In the genomic region with DNA sequence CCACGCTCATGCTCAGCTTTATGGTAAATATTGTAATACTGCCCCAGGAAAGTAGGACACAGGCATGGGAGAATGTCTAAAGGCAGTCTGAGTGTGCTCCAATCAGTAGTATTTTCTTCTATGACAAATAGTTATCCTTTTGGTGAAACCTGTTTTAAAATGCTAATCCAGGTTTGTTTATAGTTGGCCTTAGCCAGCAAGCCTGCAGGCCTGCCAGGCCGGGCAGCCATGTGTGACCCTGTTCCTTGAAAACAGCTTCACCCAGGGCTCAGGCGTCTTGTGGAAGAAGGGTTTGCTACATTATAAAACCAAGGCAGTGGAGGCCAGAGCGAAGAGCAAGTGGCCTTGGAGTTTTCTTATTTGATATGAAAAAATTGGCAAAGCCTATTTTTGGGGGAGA, we compare ENCODE assay signal across 12 cellular contexts.
"Had no signal": no experiment of that assay in that cellular context is flagged by ENCODE, and none has a peak within 500 bp of the region (broad histone marks: within the 10 kb centered on the region; RNA-seq: fewer than 3 reads in every experiment).

No MANE protein-coding gene starts in this region.

- H3K27me3 ChIP-seq: gastrocnemius medialis, tibial nerve had no signal

- H3K9me3 ChIP-seq: gastrocnemius medialis, SJCRH30, tibial nerve had no signal

- H3K27ac ChIP-seq: gastrocnemius medialis, SJCRH30, tibial nerve had no signal

- DNase-seq: activated CD4-positive, alpha-beta memory T cell treated with anti-CD3 and anti-CD28 coated beads for 36 hours; activated CD4-positive, CD25-positive, alpha-beta regulatory T cell treated with anti-CD3 and anti-CD28 coated beads, Interleukin-2, amount 50 U/mL, for 72 hours; activated gamma-delta T cell; activated T-cell treated with anti-CD3 and anti-CD28 coated beads, Interleukin-2, amount 50 U/mL, for 4 hours; gastrocnemius medialis; kidney glomerular epithelial cell; retina; SJCRH30; SW 1271 had no signal

- ATAC-seq: activated T-cell treated with anti-CD3 and anti-CD28 coated beads, Interleukin-2, amount 50 U/mL, for 4 hours; gastrocnemius medialis had no signal

- H3K36me3 ChIP-seq: gastrocnemius medialis, SJCRH30, tibial nerve had no signal

- FAIRE-seq: bronchial epithelial cell had no signal

- H3K4me1 ChIP-seq: gastrocnemius medialis, SJCRH30 had no signal

- H3K4me3 ChIP-seq: gastrocnemius medialis, lung, SJCRH30, tibial nerve had no signal
